Comparison of ENCODE assay signal across 1 cellular context in genomic region chr4:128359422-128359821, GRCh38.
TF ChIP-seq lines count a peak whose summit lies in the region.

No MANE protein-coding gene starts in this region.

TF ChIP-seq in SK-N-SH, 30 proteins besides CTCF, POLR2A, EP300 and RAD21 (continued from another document):
- TF ChIP-seq, protein P1, sequence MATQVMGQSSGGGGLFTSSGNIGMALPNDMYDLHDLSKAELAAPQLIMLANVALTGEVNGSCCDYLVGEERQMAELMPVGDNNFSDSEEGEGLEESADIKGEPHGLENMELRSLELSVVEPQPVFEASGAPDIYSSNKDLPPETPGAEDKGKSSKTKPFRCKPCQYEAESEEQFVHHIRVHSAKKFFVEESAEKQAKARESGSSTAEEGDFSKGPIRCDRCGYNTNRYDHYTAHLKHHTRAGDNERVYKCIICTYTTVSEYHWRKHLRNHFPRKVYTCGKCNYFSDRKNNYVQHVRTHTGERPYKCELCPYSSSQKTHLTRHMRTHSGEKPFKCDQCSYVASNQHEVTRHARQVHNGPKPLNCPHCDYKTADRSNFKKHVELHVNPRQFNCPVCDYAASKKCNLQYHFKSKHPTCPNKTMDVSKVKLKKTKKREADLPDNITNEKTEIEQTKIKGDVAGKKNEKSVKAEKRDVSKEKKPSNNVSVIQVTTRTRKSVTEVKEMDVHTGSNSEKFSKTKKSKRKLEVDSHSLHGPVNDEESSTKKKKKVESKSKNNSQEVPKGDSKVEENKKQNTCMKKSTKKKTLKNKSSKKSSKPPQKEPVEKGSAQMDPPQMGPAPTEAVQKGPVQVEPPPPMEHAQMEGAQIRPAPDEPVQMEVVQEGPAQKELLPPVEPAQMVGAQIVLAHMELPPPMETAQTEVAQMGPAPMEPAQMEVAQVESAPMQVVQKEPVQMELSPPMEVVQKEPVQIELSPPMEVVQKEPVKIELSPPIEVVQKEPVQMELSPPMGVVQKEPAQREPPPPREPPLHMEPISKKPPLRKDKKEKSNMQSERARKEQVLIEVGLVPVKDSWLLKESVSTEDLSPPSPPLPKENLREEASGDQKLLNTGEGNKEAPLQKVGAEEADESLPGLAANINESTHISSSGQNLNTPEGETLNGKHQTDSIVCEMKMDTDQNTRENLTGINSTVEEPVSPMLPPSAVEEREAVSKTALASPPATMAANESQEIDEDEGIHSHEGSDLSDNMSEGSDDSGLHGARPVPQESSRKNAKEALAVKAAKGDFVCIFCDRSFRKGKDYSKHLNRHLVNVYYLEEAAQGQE (IDR thresholded peaks at IDR 0.05; ENCODE audit: low read depth, low read length), result no peak
- TF ChIP-seq, protein P2, sequence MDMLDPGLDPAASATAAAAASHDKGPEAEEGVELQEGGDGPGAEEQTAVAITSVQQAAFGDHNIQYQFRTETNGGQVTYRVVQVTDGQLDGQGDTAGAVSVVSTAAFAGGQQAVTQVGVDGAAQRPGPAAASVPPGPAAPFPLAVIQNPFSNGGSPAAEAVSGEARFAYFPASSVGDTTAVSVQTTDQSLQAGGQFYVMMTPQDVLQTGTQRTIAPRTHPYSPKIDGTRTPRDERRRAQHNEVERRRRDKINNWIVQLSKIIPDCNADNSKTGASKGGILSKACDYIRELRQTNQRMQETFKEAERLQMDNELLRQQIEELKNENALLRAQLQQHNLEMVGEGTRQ (IDR thresholded peaks at IDR 0.05; ENCODE audit: borderline replicate concordance, low read depth, low read length), result no peak
- TF ChIP-seq ELF1 (IDR thresholded peaks at IDR 0.05), result no peak
- no peak for TF ChIP-seq SMC3 (IDR thresholded peaks at IDR 0.05; ENCODE audit: low read depth, low read length)
- TF ChIP-seq, protein P3, sequence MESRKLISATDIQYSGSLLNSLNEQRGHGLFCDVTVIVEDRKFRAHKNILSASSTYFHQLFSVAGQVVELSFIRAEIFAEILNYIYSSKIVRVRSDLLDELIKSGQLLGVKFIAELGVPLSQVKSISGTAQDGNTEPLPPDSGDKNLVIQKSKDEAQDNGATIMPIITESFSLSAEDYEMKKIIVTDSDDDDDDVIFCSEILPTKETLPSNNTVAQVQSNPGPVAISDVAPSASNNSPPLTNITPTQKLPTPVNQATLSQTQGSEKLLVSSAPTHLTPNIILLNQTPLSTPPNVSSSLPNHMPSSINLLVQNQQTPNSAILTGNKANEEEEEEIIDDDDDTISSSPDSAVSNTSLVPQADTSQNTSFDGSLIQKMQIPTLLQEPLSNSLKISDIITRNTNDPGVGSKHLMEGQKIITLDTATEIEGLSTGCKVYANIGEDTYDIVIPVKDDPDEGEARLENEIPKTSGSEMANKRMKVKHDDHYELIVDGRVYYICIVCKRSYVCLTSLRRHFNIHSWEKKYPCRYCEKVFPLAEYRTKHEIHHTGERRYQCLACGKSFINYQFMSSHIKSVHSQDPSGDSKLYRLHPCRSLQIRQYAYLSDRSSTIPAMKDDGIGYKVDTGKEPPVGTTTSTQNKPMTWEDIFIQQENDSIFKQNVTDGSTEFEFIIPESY (IDR thresholded peaks at IDR 0.05; ENCODE audit: borderline replicate concordance, low read depth), result no peak
